Comparison of ENCODE assay signal across 12 cellular contexts in the genomic region with DNA sequence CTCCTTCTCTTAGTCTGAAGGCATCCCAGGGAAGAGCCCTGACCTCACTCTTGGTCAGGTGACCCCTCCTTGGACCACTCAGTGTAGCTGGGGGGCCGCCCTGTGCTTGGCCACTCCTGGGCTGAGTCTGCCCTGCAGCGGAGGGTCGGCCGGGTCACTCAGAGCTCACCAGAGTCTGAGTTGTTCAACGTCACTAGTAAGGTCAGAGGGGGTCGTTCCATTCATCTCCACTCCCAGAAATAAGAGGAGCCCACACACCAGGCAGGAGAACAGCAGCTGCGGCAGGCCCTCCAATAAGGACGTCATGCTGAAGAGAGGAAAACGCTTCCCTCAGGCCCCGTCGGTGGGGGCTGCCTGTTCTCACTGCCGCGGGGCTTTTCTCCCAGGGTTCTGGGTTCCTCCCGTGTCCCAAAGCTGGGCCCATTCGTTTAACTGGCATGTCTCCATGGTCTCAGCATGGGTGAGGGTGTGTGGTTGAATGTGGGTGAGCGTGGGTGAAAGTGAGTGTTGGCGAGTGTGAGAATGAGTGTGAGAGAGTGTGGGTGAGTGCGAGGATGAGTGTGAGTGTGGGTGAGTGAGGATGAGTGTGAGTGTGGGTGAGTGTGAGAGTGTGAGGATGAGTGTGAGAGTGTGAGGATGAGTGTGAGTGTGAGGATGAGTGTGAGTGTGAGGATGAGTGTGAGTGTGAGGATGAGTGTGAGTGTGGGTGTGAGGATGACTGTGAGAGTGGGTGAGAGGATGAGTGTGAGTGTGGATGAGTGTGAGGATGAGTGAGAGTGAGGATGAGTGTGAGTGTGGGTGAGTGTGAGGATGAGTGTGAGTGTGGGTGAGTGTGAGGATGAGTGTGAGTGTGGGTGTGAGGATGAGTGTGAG.
"Had no signal": no experiment of that assay in that cellular context is flagged by ENCODE, and none has a peak within 500 bp of the region (broad histone marks: within the 10 kb centered on the region; RNA-seq: fewer than 3 reads in every experiment).

No MANE protein-coding gene starts in this region.

- H3K36me3 ChIP-seq: heart left ventricle, prostate gland, thyroid gland had no signal

- H3K27ac ChIP-seq: heart left ventricle, prostate gland, thyroid gland had no signal

- H3K36me3 Mint-ChIP-seq: activated naive CD8-positive, alpha-beta T cell had no signal

- ATAC-seq: activated CD8-positive, alpha-beta memory T cell treated with anti-CD3 and anti-CD28 coated beads, Interleukin-2, amount 10 ng/mL, durations not matched to agents 7 days and 5 days; activated CD8-positive, alpha-beta T cell treated with anti-CD3 and anti-CD28 coated beads for 36 hours; heart left ventricle had no signal

- DNase-seq: activated CD4-positive, alpha-beta T cell treated with anti-CD3 and anti-CD28 coated beads, Interleukin-2, amount 10 ng/mL, durations not matched to agents 24 days and 14 days; activated CD8-positive, alpha-beta memory T cell treated with anti-CD3 and anti-CD28 coated beads, Interleukin-2, amount 10 ng/mL, durations not matched to agents 7 days and 5 days; activated CD8-positive, alpha-beta T cell treated with anti-CD3 and anti-CD28 coated beads for 36 hours; activated T-cell treated with anti-CD3 and anti-CD28 coated beads for 4 hours; amniotic stem cell; stimulated activated CD4-positive, alpha-beta T cell treated with anti-CD3 and anti-CD28 coated beads, Interleukin-4, amount 100 ng/mL, for 24 hours; substantia nigra; thyroid gland had no signal

- H3K9me3 ChIP-seq: heart left ventricle, prostate gland, thyroid gland had no signal

- H3K27me3 ChIP-seq: thyroid gland had no signal

- H3K4me1 Mint-ChIP-seq: activated CD4-positive, alpha-beta T cell treated with anti-CD3 and anti-CD28 coated beads, Interleukin-2, amount 10 ng/mL, durations not matched to agents 24 days and 14 days had no signal

- H3K4me3 Mint-ChIP-seq: activated CD4-positive, alpha-beta T cell treated with anti-CD3 and anti-CD28 coated beads, Interleukin-2, amount 10 ng/mL, durations not matched to agents 24 days and 14 days; activated CD8-positive, alpha-beta memory T cell treated with anti-CD3 and anti-CD28 coated beads, Interleukin-2, amount 10 ng/mL, durations not matched to agents 7 days and 5 days; activated CD8-positive, alpha-beta T cell treated with anti-CD3 and anti-CD28 coated beads for 36 hours; activated naive CD8-positive, alpha-beta T cell; stimulated activated naive CD8-positive, alpha-beta T cell treated with anti-CD3 and anti-CD28 coated beads, Interleukin-15, Interleukin-2, amounts not matched to agents 100 ng/mL and 50 ng/mL, for 24 hours had no signal

- H3K27ac Mint-ChIP-seq: activated CD4-positive, alpha-beta T cell treated with anti-CD3 and anti-CD28 coated beads, Interleukin-2, amount 10 ng/mL, durations not matched to agents 24 days and 14 days; activated CD8-positive, alpha-beta memory T cell treated with anti-CD3 and anti-CD28 coated beads, Interleukin-2, amount 10 ng/mL, durations not matched to agents 7 days and 5 days; activated CD8-positive, alpha-beta T cell treated with anti-CD3 and anti-CD28 coated beads for 36 hours; activated naive CD8-positive, alpha-beta T cell; stimulated activated naive CD8-positive, alpha-beta T cell treated with anti-CD3 and anti-CD28 coated beads, Interleukin-15, Interleukin-2, amounts not matched to agents 100 ng/mL and 50 ng/mL, for 24 hours had no signal

- H3K4me3 ChIP-seq: heart left ventricle, prostate gland, thyroid gland had no signal

- H3K4me1 ChIP-seq: heart left ventricle, prostate gland had no signal
